Comparison of ENCODE assay signal across 1 cellular context in genomic region chr1:224900062-224900461, GRCh38.
TF ChIP-seq lines count a peak whose summit lies in the region.

No MANE protein-coding gene starts in this region.

TF ChIP-seq in HEK293, 187 proteins besides CTCF, POLR2A, EP300 and RAD21 (continued from another document and continues in another):
- no peak for TF ChIP-seq SETDB1 (IDR thresholded peaks at IDR 0.05; ENCODE audit: insufficient read length, low read length)
- TF ChIP-seq HOXC10 (CRISPR knock-in tag; IDR thresholded peaks at IDR 0.05) = no peak
- no peak for TF ChIP-seq PBX3 (CRISPR knock-in tag; IDR thresholded peaks at IDR 0.05)
- no peak for TF ChIP-seq ZIC2 (tag by site-specific recombination; IDR thresholded peaks at IDR 0.05)
- no peak for TF ChIP-seq ZNF837 (tag by site-specific recombination; IDR thresholded peaks at IDR 0.05)
- TF ChIP-seq ZFHX2 (tag by site-specific recombination; conservative IDR thresholded peaks at IDR 0.05) = no peak
- TF ChIP-seq INSM2 (tag by site-specific recombination; IDR thresholded peaks at IDR 0.05) = no peak
- no peak for TF ChIP-seq ZSCAN18 (tag by site-specific recombination; IDR thresholded peaks at IDR 0.05)
- no peak for TF ChIP-seq ZNF621 (tag by site-specific recombination; IDR thresholded peaks at IDR 0.05)
- TF ChIP-seq ZNF426 (tag by site-specific recombination; IDR thresholded peaks at IDR 0.05) = peak; percentile 71
- no peak for TF ChIP-seq ZNF366 (tag by site-specific recombination; conservative IDR thresholded peaks at IDR 0.05)
- TF ChIP-seq SP3 (tag by site-specific recombination; IDR thresholded peaks at IDR 0.05) = no peak
- TF ChIP-seq AEBP2 (tag by site-specific recombination; IDR thresholded peaks at IDR 0.05; ENCODE audit: borderline replicate concordance) = no peak
- peak; percentile 44; the same call in 1 of the 2 replicates for TF ChIP-seq ZXDB (tag by site-specific recombination; IDR thresholded peaks at IDR 0.05)
- no peak for TF ChIP-seq ZNF501 (tag by site-specific recombination; IDR thresholded peaks at IDR 0.05)
- TF ChIP-seq KLF10 (tag by site-specific recombination; IDR thresholded peaks at IDR 0.05) = no peak
- no peak for TF ChIP-seq ZNF48 (tag by site-specific recombination; IDR thresholded peaks at IDR 0.05)
- TF ChIP-seq PRDM1 (tag by site-specific recombination; IDR thresholded peaks at IDR 0.05) = no peak
- no peak for TF ChIP-seq RBAK (tag by site-specific recombination; IDR thresholded peaks at IDR 0.05)
- no peak for TF ChIP-seq ZNF248 (tag by site-specific recombination; IDR thresholded peaks at IDR 0.05)
- TF ChIP-seq ZNF549 (tag by site-specific recombination; IDR thresholded peaks at IDR 0.05) = no peak
- TF ChIP-seq, protein P1, sequence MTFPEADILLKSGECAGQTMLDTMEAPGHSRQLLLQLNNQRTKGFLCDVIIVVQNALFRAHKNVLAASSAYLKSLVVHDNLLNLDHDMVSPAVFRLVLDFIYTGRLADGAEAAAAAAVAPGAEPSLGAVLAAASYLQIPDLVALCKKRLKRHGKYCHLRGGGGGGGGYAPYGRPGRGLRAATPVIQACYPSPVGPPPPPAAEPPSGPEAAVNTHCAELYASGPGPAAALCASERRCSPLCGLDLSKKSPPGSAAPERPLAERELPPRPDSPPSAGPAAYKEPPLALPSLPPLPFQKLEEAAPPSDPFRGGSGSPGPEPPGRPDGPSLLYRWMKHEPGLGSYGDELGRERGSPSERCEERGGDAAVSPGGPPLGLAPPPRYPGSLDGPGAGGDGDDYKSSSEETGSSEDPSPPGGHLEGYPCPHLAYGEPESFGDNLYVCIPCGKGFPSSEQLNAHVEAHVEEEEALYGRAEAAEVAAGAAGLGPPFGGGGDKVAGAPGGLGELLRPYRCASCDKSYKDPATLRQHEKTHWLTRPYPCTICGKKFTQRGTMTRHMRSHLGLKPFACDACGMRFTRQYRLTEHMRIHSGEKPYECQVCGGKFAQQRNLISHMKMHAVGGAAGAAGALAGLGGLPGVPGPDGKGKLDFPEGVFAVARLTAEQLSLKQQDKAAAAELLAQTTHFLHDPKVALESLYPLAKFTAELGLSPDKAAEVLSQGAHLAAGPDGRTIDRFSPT (tag by site-specific recombination; IDR thresholded peaks at IDR 0.05) = no peak
- TF ChIP-seq, protein P2, sequence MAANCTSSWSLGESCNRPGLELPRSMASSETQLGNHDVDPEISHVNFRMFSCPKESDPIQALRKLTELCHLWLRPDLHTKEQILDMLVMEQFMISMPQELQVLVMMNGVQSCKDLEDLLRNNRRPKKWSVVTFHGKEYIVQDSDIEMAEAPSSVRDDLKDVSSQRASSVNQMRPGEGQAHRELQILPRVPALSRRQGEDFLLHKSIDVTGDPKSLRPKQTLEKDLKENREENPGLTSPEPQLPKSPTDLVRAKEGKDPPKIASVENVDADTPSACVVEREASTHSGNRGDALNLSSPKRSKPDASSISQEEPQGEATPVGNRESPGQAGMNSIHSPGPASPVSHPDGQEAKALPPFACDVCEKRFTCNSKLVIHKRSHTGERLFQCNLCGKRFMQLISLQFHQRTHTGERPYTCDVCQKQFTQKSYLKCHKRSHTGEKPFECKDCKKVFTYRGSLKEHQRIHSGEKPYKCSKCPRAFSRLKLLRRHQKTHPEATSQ (tag by site-specific recombination; IDR thresholded peaks at IDR 0.05) = no peak
- no peak for TF ChIP-seq ZNF341 (tag by site-specific recombination; IDR thresholded peaks at IDR 0.05; ENCODE audit: low read depth)
- TF ChIP-seq, protein P3, sequence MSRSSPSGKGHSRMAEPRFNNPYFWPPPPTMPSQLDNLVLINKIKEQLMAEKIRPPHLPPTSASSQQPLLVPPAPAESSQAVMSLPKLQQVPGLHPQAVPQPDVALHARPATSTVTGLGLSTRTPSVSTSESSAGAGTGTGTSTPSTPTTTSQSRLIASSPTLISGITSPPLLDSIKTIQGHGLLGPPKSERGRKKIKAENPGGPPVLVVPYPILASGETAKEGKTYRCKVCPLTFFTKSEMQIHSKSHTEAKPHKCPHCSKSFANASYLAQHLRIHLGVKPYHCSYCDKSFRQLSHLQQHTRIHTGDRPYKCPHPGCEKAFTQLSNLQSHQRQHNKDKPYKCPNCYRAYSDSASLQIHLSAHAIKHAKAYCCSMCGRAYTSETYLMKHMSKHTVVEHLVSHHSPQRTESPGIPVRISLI (tag by site-specific recombination; IDR thresholded peaks at IDR 0.05) = no peak
- TF ChIP-seq, protein P4, sequence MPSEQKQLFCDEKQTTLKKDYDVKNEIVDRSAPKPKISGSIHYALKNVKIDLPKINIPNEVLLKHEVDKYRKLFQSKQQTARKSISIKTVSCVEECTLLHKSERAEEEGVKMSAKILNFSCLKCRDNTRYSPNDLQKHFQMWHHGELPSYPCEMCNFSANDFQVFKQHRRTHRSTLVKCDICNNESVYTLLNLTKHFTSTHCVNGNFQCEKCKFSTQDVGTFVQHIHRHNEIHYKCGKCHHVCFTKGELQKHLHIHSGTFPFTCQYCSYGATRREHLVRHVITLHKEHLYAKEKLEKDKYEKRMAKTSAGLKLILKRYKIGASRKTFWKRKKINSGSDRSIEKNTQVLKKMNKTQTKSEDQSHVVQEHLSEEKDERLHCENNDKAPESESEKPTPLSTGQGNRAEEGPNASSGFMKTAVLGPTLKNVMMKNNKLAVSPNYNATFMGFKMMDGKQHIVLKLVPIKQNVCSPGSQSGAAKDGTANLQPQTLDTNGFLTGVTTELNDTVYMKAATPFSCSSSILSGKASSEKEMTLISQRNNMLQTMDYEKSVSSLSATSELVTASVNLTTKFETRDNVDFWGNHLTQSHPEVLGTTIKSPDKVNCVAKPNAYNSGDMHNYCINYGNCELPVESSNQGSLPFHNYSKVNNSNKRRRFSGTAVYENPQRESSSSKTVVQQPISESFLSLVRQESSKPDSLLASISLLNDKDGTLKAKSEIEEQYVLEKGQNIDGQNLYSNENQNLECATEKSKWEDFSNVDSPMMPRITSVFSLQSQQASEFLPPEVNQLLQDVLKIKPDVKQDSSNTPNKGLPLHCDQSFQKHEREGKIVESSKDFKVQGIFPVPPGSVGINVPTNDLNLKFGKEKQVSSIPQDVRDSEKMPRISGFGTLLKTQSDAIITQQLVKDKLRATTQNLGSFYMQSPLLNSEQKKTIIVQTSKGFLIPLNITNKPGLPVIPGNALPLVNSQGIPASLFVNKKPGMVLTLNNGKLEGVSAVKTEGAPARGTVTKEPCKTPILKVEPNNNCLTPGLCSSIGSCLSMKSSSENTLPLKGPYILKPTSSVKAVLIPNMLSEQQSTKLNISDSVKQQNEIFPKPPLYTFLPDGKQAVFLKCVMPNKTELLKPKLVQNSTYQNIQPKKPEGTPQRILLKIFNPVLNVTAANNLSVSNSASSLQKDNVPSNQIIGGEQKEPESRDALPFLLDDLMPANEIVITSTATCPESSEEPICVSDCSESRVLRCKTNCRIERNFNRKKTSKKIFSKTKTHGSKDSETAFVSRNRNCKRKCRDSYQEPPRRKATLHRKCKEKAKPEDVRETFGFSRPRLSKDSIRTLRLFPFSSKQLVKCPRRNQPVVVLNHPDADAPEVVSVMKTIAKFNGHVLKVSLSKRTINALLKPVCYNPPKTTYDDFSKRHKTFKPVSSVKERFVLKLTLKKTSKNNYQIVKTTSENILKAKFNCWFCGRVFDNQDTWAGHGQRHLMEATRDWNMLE (tag by site-specific recombination; conservative IDR thresholded peaks at IDR 0.05; ENCODE audit: low read depth) = peak; percentile 90
- TF ChIP-seq ZNF692 (tag by site-specific recombination; IDR thresholded peaks at IDR 0.05) = no peak
- no peak for TF ChIP-seq ZNF157 (tag by site-specific recombination; IDR thresholded peaks at IDR 0.05)
- TF ChIP-seq, protein P5, sequence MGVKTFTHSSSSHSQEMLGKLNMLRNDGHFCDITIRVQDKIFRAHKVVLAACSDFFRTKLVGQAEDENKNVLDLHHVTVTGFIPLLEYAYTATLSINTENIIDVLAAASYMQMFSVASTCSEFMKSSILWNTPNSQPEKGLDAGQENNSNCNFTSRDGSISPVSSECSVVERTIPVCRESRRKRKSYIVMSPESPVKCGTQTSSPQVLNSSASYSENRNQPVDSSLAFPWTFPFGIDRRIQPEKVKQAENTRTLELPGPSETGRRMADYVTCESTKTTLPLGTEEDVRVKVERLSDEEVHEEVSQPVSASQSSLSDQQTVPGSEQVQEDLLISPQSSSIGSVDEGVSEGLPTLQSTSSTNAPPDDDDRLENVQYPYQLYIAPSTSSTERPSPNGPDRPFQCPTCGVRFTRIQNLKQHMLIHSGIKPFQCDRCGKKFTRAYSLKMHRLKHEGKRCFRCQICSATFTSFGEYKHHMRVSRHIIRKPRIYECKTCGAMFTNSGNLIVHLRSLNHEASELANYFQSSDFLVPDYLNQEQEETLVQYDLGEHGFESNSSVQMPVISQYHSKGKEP (tag by site-specific recombination; IDR thresholded peaks at IDR 0.05) = no peak
- TF ChIP-seq ZNF768 (tag by site-specific recombination; IDR thresholded peaks at IDR 0.05) = no peak
- TF ChIP-seq, protein P6, sequence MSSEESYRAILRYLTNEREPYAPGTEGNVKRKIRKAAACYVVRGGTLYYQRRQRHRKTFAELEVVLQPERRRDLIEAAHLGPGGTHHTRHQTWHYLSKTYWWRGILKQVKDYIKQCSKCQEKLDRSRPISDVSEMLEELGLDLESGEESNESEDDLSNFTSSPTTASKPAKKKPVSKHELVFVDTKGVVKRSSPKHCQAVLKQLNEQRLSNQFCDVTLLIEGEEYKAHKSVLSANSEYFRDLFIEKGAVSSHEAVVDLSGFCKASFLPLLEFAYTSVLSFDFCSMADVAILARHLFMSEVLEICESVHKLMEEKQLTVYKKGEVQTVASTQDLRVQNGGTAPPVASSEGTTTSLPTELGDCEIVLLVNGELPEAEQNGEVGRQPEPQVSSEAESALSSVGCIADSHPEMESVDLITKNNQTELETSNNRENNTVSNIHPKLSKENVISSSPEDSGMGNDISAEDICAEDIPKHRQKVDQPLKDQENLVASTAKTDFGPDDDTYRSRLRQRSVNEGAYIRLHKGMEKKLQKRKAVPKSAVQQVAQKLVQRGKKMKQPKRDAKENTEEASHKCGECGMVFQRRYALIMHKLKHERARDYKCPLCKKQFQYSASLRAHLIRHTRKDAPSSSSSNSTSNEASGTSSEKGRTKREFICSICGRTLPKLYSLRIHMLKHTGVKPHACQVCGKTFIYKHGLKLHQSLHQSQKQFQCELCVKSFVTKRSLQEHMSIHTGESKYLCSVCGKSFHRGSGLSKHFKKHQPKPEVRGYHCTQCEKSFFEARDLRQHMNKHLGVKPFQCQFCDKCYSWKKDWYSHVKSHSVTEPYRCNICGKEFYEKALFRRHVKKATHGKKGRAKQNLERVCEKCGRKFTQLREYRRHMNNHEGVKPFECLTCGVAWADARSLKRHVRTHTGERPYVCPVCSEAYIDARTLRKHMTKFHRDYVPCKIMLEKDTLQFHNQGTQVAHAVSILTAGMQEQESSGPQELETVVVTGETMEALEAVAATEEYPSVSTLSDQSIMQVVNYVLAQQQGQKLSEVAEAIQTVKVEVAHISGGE (tag by site-specific recombination; conservative IDR thresholded peaks at IDR 0.05; ENCODE audit: low read depth) = peak; percentile 69
- no peak for TF ChIP-seq EGR2 (tag by site-specific recombination; IDR thresholded peaks at IDR 0.05; ENCODE audit: low read depth)
- no peak for TF ChIP-seq ZNF624 (tag by site-specific recombination; IDR thresholded peaks at IDR 0.05)
- no peak for TF ChIP-seq ZNF112 (tag by site-specific recombination; IDR thresholded peaks at IDR 0.05)
- no peak for TF ChIP-seq ZNF221 (tag by site-specific recombination; IDR thresholded peaks at IDR 0.05; ENCODE audit: borderline replicate concordance)
- no peak for TF ChIP-seq ZNF416 (tag by site-specific recombination; IDR thresholded peaks at IDR 0.05)
